ENCODE assay signal across 8 cellular contexts in the genomic region with DNA sequence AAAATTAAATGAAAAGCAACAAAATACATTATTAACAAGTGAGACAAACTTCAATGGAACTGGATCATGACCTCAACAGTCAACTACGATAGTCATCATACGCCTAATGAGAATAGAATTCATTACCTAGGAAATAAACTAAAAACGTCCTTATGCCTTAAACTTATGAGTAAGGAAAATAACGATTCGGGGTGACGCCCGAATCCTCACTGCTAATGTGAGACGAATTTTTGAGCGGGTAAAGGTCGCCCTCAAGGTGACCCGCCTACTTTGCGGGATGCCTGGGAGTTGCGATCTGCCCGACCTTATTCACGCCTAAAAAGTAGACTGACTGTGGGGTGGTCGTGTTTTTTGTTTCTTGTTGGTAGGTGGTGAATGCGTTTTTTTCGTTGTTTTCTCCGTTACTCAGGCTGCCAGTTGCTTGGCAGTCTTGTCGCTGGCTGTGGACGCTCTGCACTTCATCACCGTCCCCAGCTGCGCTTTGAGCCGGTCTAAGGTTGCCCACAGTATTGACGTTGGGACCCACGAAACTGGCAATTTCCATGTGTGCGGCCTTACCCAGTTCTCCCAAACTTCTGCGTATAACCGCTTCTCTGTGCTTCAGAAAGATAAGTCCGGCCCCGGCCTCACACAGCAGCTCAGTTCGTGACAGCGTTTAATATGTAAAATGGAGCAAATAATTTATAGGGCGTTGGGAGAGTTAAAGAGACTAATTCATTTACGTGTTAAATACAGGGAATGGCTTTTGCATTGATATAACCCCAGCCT. TPM values are rescaled to one million over a fixed set of nuclear protein-coding genes. Genes with fewer than 3 reads are reported as not detected.
DNase-seq lines count a peak whose midpoint lies in the region; ATAC-seq and TF ChIP-seq lines count a peak whose summit lies in the region.

No MANE protein-coding gene starts in this region.

- no peaks in the 10 kb centered on the region for H3K9me3 ChIP-seq in endodermal cell (ENCODE audit: control insufficient read depth, low read length)

- H3K9ac ChIP-seq in endodermal cell (ENCODE audit: extremely low read depth, low read length, poor library complexity, severe bottlenecking), result peak overlapping the region; percentile 94

- WGBS in endodermal cell (ENCODE audit: insufficient coverage in 1 of 2, insufficient read length in 1 of 2), 2 experiments, result 3 to 5% methylated on average over 29 to 35 of the region's 35 CpGs

- CTCF ChIA-PET in activated CD8-positive, alpha-beta memory T cell treated with anti-CD3 and anti-CD28 coated beads, Interleukin-2, amount 10 ng/mL, durations not matched to agents 7 days and 5 days (lab: Charles Lee), result interaction anchor here (1.5 kb wide), 3 partner anchors 34 to 475 kb away, joined by 4 read pairs; a partner anchor contains a TSS

- H3K27ac ChIP-seq in endodermal cell (ENCODE audit: low read depth, low read length), result peak overlapping the region; percentile 100

- no peaks in the 10 kb centered on the region for H3K9me3 Mint-ChIP-seq in activated CD8-positive, alpha-beta memory T cell treated with anti-CD3 and anti-CD28 coated beads, Interleukin-2, amount 10 ng/mL, durations not matched to agents 7 days and 5 days (ENCODE audit: low read depth)
- no peaks in the 10 kb centered on the region for H3K9me3 Mint-ChIP-seq in endodermal cell

- peak overlapping the region; percentile 91 for H3K4me3 Mint-ChIP-seq in activated CD8-positive, alpha-beta memory T cell treated with anti-CD3 and anti-CD28 coated beads, Interleukin-2, amount 10 ng/mL, durations not matched to agents 7 days and 5 days
- peak overlapping the region; percentile 84 for H3K4me3 Mint-ChIP-seq in endodermal cell

- H3K27ac Mint-ChIP-seq in activated CD8-positive, alpha-beta memory T cell treated with anti-CD3 and anti-CD28 coated beads, Interleukin-2, amount 10 ng/mL, durations not matched to agents 7 days and 5 days, result peak overlapping the region; percentile 99
- H3K27ac Mint-ChIP-seq in endodermal cell, result peak overlapping the region; percentile 100

- H3K27me3 ChIP-seq in endodermal cell (ENCODE audit: control insufficient read depth, insufficient read depth, low read length, poor library complexity, severe bottlenecking), result no peaks in the 10 kb centered on the region

- H3K27me3 Mint-ChIP-seq in activated CD8-positive, alpha-beta memory T cell treated with anti-CD3 and anti-CD28 coated beads, Interleukin-2, amount 10 ng/mL, durations not matched to agents 7 days and 5 days, result no peaks in the 10 kb centered on the region
- no peaks in the 10 kb centered on the region for H3K27me3 Mint-ChIP-seq in endodermal cell (ENCODE audit: insufficient read depth)

- TF ChIP-seq CTCF in endodermal cell (conservative IDR thresholded peaks at IDR 0.05), result no peak

- peaks cover 27% of the 10 kb centered on the region for H3K36me3 ChIP-seq in endodermal cell (ENCODE audit: control insufficient read depth, insufficient read depth, low read length)

- H3K4me1 Mint-ChIP-seq in activated CD8-positive, alpha-beta memory T cell treated with anti-CD3 and anti-CD28 coated beads, Interleukin-2, amount 10 ng/mL, durations not matched to agents 7 days and 5 days, result peaks cover 50% of the 10 kb centered on the region
- H3K4me1 Mint-ChIP-seq in endodermal cell, result peaks cover 31% of the 10 kb centered on the region

- DNase-seq in CMK (ENCODE audit: low read depth) (peak; percentile 93), HS-5 (ENCODE audit: low read depth) (peak; percentile 94), NOMO-1 (lab: John Stamatoyannopoulos, UW; ENCODE audit: unreplicated experiment in 2 of 2) (peak; percentile 96 to 97), endodermal cell (peak; percentile 96), midbrain (lab: John Stamatoyannopoulos, UW) (peak; percentile 94)
- DNase-seq in activated CD8-positive, alpha-beta memory T cell treated with anti-CD3 and anti-CD28 coated beads, Interleukin-2, amount 10 ng/mL, durations not matched to agents 7 days and 5 days, result peak; percentile 97
- DNase-seq in stimulated activated CD8-positive, alpha-beta memory T cell treated with anti-CD3 and anti-CD28 coated beads, Interleukin-15, amount 100 ng/mL, for 48 hours (ENCODE audit: low read depth in 2 of 2), result peak; percentile 84 to 89

- ATAC-seq in GM19468 (IDR thresholded peaks at IDR 0.05; ENCODE audit: extremely low read depth, unreplicated experiment), result peak; percentile 29
- ATAC-seq in activated CD8-positive, alpha-beta memory T cell treated with anti-CD3 and anti-CD28 coated beads, Interleukin-2, amount 10 ng/mL, durations not matched to agents 7 days and 5 days, result peak; percentile 77

- H3K36me3 Mint-ChIP-seq in activated CD8-positive, alpha-beta memory T cell treated with anti-CD3 and anti-CD28 coated beads, Interleukin-2, amount 10 ng/mL, durations not matched to agents 7 days and 5 days, result peaks cover 22% of the 10 kb centered on the region
- H3K36me3 Mint-ChIP-seq in endodermal cell (ENCODE audit: low read depth), result peaks cover 28% of the 10 kb centered on the region

- H3K4me3 ChIP-seq in endodermal cell (ENCODE audit: low read length), result peak overlapping the region; percentile 89

- peaks cover 5% of the 10 kb centered on the region for H3K4me1 ChIP-seq in endodermal cell (ENCODE audit: control insufficient read depth, insufficient read depth, low read length)

RNA-seq across cellular contexts. Expression of a gene that starts 0.6 kb away (rescaled TPM):
- 10 to 100 TPM; 81.8 to 82.7 TPM for total RNA-seq in activated CD8-positive, alpha-beta memory T cell treated with anti-CD3 and anti-CD28 coated beads, Interleukin-2, amount 10 ng/mL, durations not matched to agents 7 days and 5 days
- 100 to 1,000 TPM in 1 of 2 donors, 10 to 100 TPM in 1; 81.9 to 102 TPM for total RNA-seq in endodermal cell
- polyA plus RNA-seq in endodermal cell (2013, experiment 1 of 2), result 88.4 TPM
- 78.7 TPM for polyA plus RNA-seq in endodermal cell (2013, experiment 2 of 2)

RNA-seq across cellular contexts. Expression of a gene that starts 25.1 kb away (rescaled TPM):
- total RNA-seq in activated CD8-positive, alpha-beta memory T cell treated with anti-CD3 and anti-CD28 coated beads, Interleukin-2, amount 10 ng/mL, durations not matched to agents 7 days and 5 days, result 1 to 10 TPM in 1 of 2 experiments, under 1 TPM in 1; 0.68 to 1.0 TPM
- 1 to 10 TPM in 1 of 2 donors, under 1 TPM in 1; 0.46 to 1.8 TPM for total RNA-seq in endodermal cell
- not detected for polyA plus RNA-seq in endodermal cell (2013, experiment 1 of 2)
- 0.62 TPM for polyA plus RNA-seq in endodermal cell (2013, experiment 2 of 2)

RNA-seq across cellular contexts. Expression of a gene that starts 33.9 kb away (rescaled TPM):
- total RNA-seq in activated CD8-positive, alpha-beta memory T cell treated with anti-CD3 and anti-CD28 coated beads, Interleukin-2, amount 10 ng/mL, durations not matched to agents 7 days and 5 days, result 10 to 100 TPM; 66.2 to 66.8 TPM
- total RNA-seq in endodermal cell, result 10 to 100 TPM; 89.5 to 92.4 TPM
- polyA plus RNA-seq in endodermal cell (2013, experiment 1 of 2), result 120 TPM
- polyA plus RNA-seq in endodermal cell (2013, experiment 2 of 2), result 109 TPM

Comparison
In these comparisons a context has a peak if more than half of its experiments do, and no peak if none do; other contexts are left out.
1. Peak in every context shown above with its lines: DNase-seq, ATAC-seq, H3K4me3 ChIP-seq and H3K27ac ChIP-seq.